In the genomic region with DNA sequence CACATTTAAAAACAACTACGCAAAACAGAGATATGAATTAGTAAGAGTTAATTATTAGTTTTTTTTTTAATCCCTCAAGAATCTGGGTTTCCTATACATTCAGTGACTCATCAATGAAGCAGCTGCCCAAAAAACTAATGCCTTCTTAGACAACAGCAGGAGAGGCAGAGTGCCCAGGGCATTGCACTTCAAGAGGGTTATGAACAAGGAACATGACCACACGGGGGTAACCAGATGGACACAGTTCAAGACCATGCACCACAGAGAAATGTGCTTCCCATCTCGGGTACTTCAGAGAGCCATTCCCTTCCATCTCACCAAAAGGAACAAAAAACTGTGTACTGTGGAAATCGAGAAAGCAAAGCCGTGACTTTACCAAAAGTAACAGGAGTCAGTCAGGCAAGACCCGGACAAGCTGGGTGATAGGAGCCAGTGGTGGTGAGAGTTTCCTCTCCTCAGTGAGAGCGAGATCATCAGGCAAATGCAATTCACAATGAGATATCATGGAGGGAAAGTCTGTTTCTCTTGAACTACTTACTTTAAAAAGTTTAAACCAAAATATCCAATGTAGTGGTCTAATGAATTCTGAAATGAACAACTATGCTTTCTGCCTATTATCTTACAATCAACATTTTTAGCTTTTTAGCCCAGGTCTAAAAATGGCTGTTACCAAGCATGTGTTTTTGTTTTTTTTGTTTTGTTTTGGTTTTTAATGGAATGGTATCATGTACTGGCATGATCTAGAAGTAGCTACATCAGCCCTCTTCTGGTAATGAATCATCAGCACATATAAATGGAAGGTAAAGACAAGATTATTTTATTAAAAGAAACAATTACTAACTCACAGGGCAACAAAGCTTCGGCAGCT, we compare ENCODE assay signal across 27 cellular contexts.
A peak's percentile ranks its signal among the peaks of the same experiment; 100 is the strongest.
DNase-seq lines count a peak whose midpoint lies in the region; ATAC-seq and TF ChIP-seq lines count a peak whose summit lies in the region.
"Had no signal": no experiment of that assay in that cellular context is flagged by ENCODE, and none has a peak within 500 bp of the region (broad histone marks: within the 10 kb centered on the region; RNA-seq: fewer than 3 reads in every experiment).

No MANE protein-coding gene starts in this region.

- WGBS in esophagus squamous epithelium, 2 donors, result 44 to 63% methylated on average over 8 of the region's 8 CpGs

- H3K4me3 Mint-ChIP-seq in stimulated activated effector memory CD8-positive, alpha-beta T cell treated with anti-CD3 and anti-CD28 coated beads, Interleukin-12 subunit alpha, Interleukin-12 subunit beta, amount 100 ng/mL, for 72 hours, result no peak overlapping the region
- no peak overlapping the region for H3K4me3 Mint-ChIP-seq in activated CD4-positive, alpha-beta T cell treated with anti-CD3 and anti-CD28 coated beads, Interleukin-2, amount 10 ng/mL, durations not matched to agents 24 days and 14 days
- H3K4me3 Mint-ChIP-seq: activated CD8-positive, alpha-beta T cell treated with anti-CD3 and anti-CD28 coated beads, Interleukin-2, amount 10 ng/mL, durations not matched to agents 7 days and 5 days; CD4-positive, alpha-beta memory T cell; HFFc6; stimulated activated memory B cell treated with anti-CD40 and anti-IgM and Interleukin-4, amounts not matched to agents 10 μg/mL and 1 μg/mL and 100 μg/mL, for 72 hours had no signal

- no peaks in the 10 kb centered on the region; the same call in 1 of the 2 replicates for H3K36me3 ChIP-seq in RWPE2 (ENCODE audit: low read depth)
- H3K36me3 ChIP-seq in esophagus squamous epithelium, result no peaks in the 10 kb centered on the region
- H3K36me3 ChIP-seq: adrenal gland, tibial artery had no signal

- H3K4me3 ChIP-seq in RWPE2 (ENCODE audit: severe bottlenecking), result no peak overlapping the region
- no peak overlapping the region for H3K4me3 ChIP-seq in esophagus squamous epithelium
- H3K4me3 ChIP-seq: adrenal gland, coronary artery, psoas muscle, tibial artery had no signal

- intact Hi-C loops in esophagus squamous epithelium (cut with DNase I), result no loop called here
- intact Hi-C loops in activated CD4-positive, alpha-beta T cell treated with anti-CD3 and anti-CD28 coated beads, Interleukin-2, amount 10 ng/mL, durations not matched to agents 24 days and 14 days (cut with micrococcal nuclease), result no loop called here

- TF ChIP-seq POLR2A in esophagus squamous epithelium (IDR thresholded peaks at IDR 0.05), result no peak

- no peaks in the 10 kb centered on the region for H3K27me3 ChIP-seq in RWPE2 (ENCODE audit: insufficient read depth, poor library complexity, severe bottlenecking)
- H3K27me3 ChIP-seq in esophagus squamous epithelium, result no peaks in the 10 kb centered on the region
- H3K27me3 ChIP-seq: adrenal gland, tibial artery had no signal

- H3K4me1 Mint-ChIP-seq in stimulated activated effector memory CD8-positive, alpha-beta T cell treated with anti-CD3 and anti-CD28 coated beads, Interleukin-12 subunit alpha, Interleukin-12 subunit beta, amount 100 ng/mL, for 72 hours, result peaks cover 12% of the 10 kb centered on the region
- H3K4me1 Mint-ChIP-seq in activated CD4-positive, alpha-beta T cell treated with anti-CD3 and anti-CD28 coated beads, Interleukin-2, amount 10 ng/mL, durations not matched to agents 24 days and 14 days, result no peaks in the 10 kb centered on the region

- no peaks in the 10 kb centered on the region for H3K36me3 Mint-ChIP-seq in stimulated activated effector memory CD8-positive, alpha-beta T cell treated with anti-CD3 and anti-CD28 coated beads, Interleukin-12 subunit alpha, Interleukin-12 subunit beta, amount 100 ng/mL, for 72 hours
- H3K36me3 Mint-ChIP-seq in activated CD4-positive, alpha-beta T cell treated with anti-CD3 and anti-CD28 coated beads, Interleukin-2, amount 10 ng/mL, durations not matched to agents 24 days and 14 days (ENCODE audit: low read depth), result no peaks in the 10 kb centered on the region
- H3K36me3 Mint-ChIP-seq: stimulated activated memory B cell treated with anti-CD40 and anti-IgM and Interleukin-4, amounts not matched to agents 10 μg/mL and 1 μg/mL and 100 μg/mL, for 72 hours had no signal

- H3K27ac ChIP-seq in RWPE2 (ENCODE audit: poor library complexity, severe bottlenecking) (peak overlapping the region; percentile 31), esophagus squamous epithelium (peak overlapping the region; percentile 46 to 53 (median 50))
- H3K27ac ChIP-seq: adrenal gland, coronary artery, psoas muscle, tibial artery had no signal

- H3K27ac Mint-ChIP-seq in stimulated activated effector memory CD8-positive, alpha-beta T cell treated with anti-CD3 and anti-CD28 coated beads, Interleukin-12 subunit alpha, Interleukin-12 subunit beta, amount 100 ng/mL, for 72 hours, result no peak overlapping the region
- H3K27ac Mint-ChIP-seq in activated CD4-positive, alpha-beta T cell treated with anti-CD3 and anti-CD28 coated beads, Interleukin-2, amount 10 ng/mL, durations not matched to agents 24 days and 14 days, result no peak overlapping the region
- H3K27ac Mint-ChIP-seq: activated CD8-positive, alpha-beta T cell treated with anti-CD3 and anti-CD28 coated beads, Interleukin-2, amount 10 ng/mL, durations not matched to agents 7 days and 5 days; CD4-positive, alpha-beta memory T cell; HFFc6; stimulated activated memory B cell treated with anti-CD40 and anti-IgM and Interleukin-4, amounts not matched to agents 10 μg/mL and 1 μg/mL and 100 μg/mL, for 72 hours had no signal

- DNase-seq in HPDE6-E6E7 (ENCODE audit: extremely low spot score) (peak; percentile 42), RWPE2 (ENCODE audit: low spot score) (no peak), esophagus squamous epithelium (lab: John Stamatoyannopoulos, UW) (no peak), NCI-H146 (lab: John Stamatoyannopoulos, UW) (no peak)
- no peak for DNase-seq in stimulated activated effector memory CD8-positive, alpha-beta T cell treated with anti-CD3 and anti-CD28 coated beads, Interleukin-12 subunit alpha, Interleukin-12 subunit beta, amount 100 ng/mL, for 72 hours (ENCODE audit: low spot score in 2 of 2)
- DNase-seq in activated CD4-positive, alpha-beta T cell treated with anti-CD3 and anti-CD28 coated beads, Interleukin-2, amount 10 ng/mL, durations not matched to agents 24 days and 14 days, result no peak
- DNase-seq: activated CD8-positive, alpha-beta T cell treated with anti-CD3 and anti-CD28 coated beads, Interleukin-2, amount 10 ng/mL, durations not matched to agents 7 days and 5 days; activated naive CD4-positive, alpha-beta T cell; activated T-cell treated with anti-CD3 and anti-CD28 coated beads, Interleukin-2, amount 50 U/mL, for 1 hour; adrenal gland; DMS53; foreskin melanocyte; GDM1; HFFc6; hippocampal formation; Karpas-422; NCI-H1092 treated with DMSO at 0.1 percent for 48 hours; NCI-H2081 treated with DMSO at 0.1 percent for 48 hours; psoas muscle; stimulated activated CD4-positive, alpha-beta T cell treated with anti-CD3 and anti-CD28 coated beads, Interleukin-1b, Interleukin-23, amount 100 ng/mL, for 48 hours; T1000; tibial artery had no signal

- peaks cover 28% of the 10 kb centered on the region for H3K4me1 ChIP-seq in RWPE2 (ENCODE audit: insufficient read depth, poor library complexity, severe bottlenecking)
- H3K4me1 ChIP-seq in esophagus squamous epithelium, result peaks cover 0 to 45% (median 18%) of the 10 kb centered on the region in 3 donors
- H3K4me1 ChIP-seq: adrenal gland, tibial artery had no signal

- H3K9me3 ChIP-seq in RWPE2 (ENCODE audit: severe bottlenecking), result no peaks in the 10 kb centered on the region
- no peaks in the 10 kb centered on the region for H3K9me3 ChIP-seq in esophagus squamous epithelium
- H3K9me3 ChIP-seq: adrenal gland, psoas muscle, tibial artery had no signal

- H3K9me3 Mint-ChIP-seq in stimulated activated effector memory CD8-positive, alpha-beta T cell treated with anti-CD3 and anti-CD28 coated beads, Interleukin-12 subunit alpha, Interleukin-12 subunit beta, amount 100 ng/mL, for 72 hours, result no peaks in the 10 kb centered on the region
- H3K9me3 Mint-ChIP-seq in activated CD4-positive, alpha-beta T cell treated with anti-CD3 and anti-CD28 coated beads, Interleukin-2, amount 10 ng/mL, durations not matched to agents 24 days and 14 days, result no peaks in the 10 kb centered on the region
- H3K9me3 Mint-ChIP-seq: CD4-positive, alpha-beta memory T cell; HFFc6; stimulated activated memory B cell treated with anti-CD40 and anti-IgM and Interleukin-4, amounts not matched to agents 10 μg/mL and 1 μg/mL and 100 μg/mL, for 72 hours had no signal

- peaks cover 32% of the 10 kb centered on the region for H3K27me3 Mint-ChIP-seq in activated CD4-positive, alpha-beta T cell treated with anti-CD3 and anti-CD28 coated beads, Interleukin-2, amount 10 ng/mL, durations not matched to agents 24 days and 14 days

- ATAC-seq in RWPE2 (ENCODE audit: low read depth), result peak; percentile 73
- ATAC-seq in stimulated activated effector memory CD8-positive, alpha-beta T cell treated with anti-CD3 and anti-CD28 coated beads, Interleukin-12 subunit alpha, Interleukin-12 subunit beta, amount 100 ng/mL, for 72 hours, result peak; percentile 36
- ATAC-seq in GM18520 (IDR thresholded peaks at IDR 0.05; ENCODE audit: unreplicated experiment), result no peak
- ATAC-seq: activated CD4-positive, CD25-positive, alpha-beta regulatory T cell treated with anti-CD3 and anti-CD28 coated beads, Interleukin-2, amount 50 U/mL, for 24 hours; activated CD8-positive, alpha-beta T cell treated with anti-CD3 and anti-CD28 coated beads, Interleukin-2, amount 10 ng/mL, durations not matched to agents 7 days and 5 days; psoas muscle; stimulated activated memory B cell treated with anti-CD40 and anti-IgM and Interleukin-4, amounts not matched to agents 10 μg/mL and 1 μg/mL and 100 μg/mL, for 72 hours had no signal

- TF ChIP-seq CTCF in RWPE2 (IDR thresholded peaks at IDR 0.05; ENCODE audit: poor library complexity, severe bottlenecking) (peak; percentile 6), esophagus squamous epithelium (IDR thresholded peaks at IDR 0.05) (no peak)
